2 cellular contexts compared by ENCODE assay signal in genomic region chr9:122291458-122291857, GRCh38.
TF ChIP-seq lines count a peak whose summit lies in the region.

No MANE protein-coding gene starts in this region.

TF ChIP-seq in liver, 16 proteins besides CTCF, POLR2A, EP300 and RAD21 (continued from another document):
- TF ChIP-seq REST (IDR thresholded peaks at IDR 0.05) = no peak
- no peak for TF ChIP-seq JUND (IDR thresholded peaks at IDR 0.05)
- TF ChIP-seq ZBTB33 (IDR thresholded peaks at IDR 0.05) = no peak
- no peak for TF ChIP-seq HNF4G (IDR thresholded peaks at IDR 0.05)
- TF ChIP-seq TAF1 (conservative IDR thresholded peaks at IDR 0.05) = no peak
- TF ChIP-seq FOXA1 (IDR thresholded peaks at IDR 0.05) = peak; percentile 12
- no peak for TF ChIP-seq EGR1 (IDR thresholded peaks at IDR 0.05; ENCODE audit: low read depth in 2 of 2)
- peak; percentile 33 for TF ChIP-seq SP1 (IDR thresholded peaks at IDR 0.05)
- peak in 1 of 2 donors; percentile 41 for TF ChIP-seq GABPA (IDR thresholded peaks at IDR 0.05 in 1 of 2, conservative IDR thresholded peaks at IDR 0.05 in 1 of 2)
- TF ChIP-seq ATF3 (IDR thresholded peaks at IDR 0.05) = no peak
- peak; percentile 32 for TF ChIP-seq FOXA2 (IDR thresholded peaks at IDR 0.05)
- TF ChIP-seq HNF4A (conservative IDR thresholded peaks at IDR 0.05) = peak; percentile 5 to 36
TF ChIP-seq in liver: peak in this region for 8.

TF ChIP-seq in HepG2, 621 proteins besides CTCF, POLR2A, EP300 and RAD21 (continued from another document):
- TF ChIP-seq ZNF331 (CRISPR knock-in tag; IDR thresholded peaks at IDR 0.05) = no peak
- no peak for TF ChIP-seq GATA4 (IDR thresholded peaks at IDR 0.05; ENCODE audit: borderline replicate concordance, low read depth)
TF ChIP-seq in HepG2: peak in this region for 0.
